In the genomic region with DNA sequence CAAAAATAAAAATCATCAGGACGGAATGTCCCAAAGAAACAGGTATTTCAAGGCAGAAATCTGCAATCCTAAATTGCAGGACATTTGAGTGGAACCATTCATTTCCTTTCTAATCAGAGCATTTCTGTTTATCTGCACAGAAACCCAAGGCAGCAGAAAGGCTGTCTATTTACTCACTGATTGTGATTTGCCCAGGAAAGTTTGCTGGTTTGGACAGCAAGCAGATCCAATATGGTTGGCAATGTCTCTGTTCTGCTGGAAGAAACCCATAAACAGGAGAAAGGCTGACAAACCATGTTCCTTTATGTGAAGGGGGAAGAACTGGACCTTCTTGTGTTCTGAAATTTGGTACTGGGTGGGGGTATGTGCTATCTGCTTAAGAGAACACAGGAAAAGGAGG, we compare ENCODE assay signal across 15 cellular contexts.
DNase-seq lines count a peak whose midpoint lies in the region; ATAC-seq and TF ChIP-seq lines count a peak whose summit lies in the region.
"Had no signal": no experiment of that assay in that cellular context is flagged by ENCODE, and none has a peak within 500 bp of the region (broad histone marks: within the 10 kb centered on the region; RNA-seq: fewer than 3 reads in every experiment).

No MANE protein-coding gene starts in this region.

- no peaks in the 10 kb centered on the region for H3K27me3 Mint-ChIP-seq in CD4-positive, CD25-positive, alpha-beta regulatory T cell
- no peaks in the 10 kb centered on the region for H3K27me3 Mint-ChIP-seq in CD8-positive, alpha-beta T cell (ENCODE audit: low read depth)
- H3K27me3 Mint-ChIP-seq in activated T-helper 17 cell treated with anti-CD3 and anti-CD28 coated beads, Interleukin-2, amount 50 U/mL, for 72 hours, result no peaks in the 10 kb centered on the region
- no peaks in the 10 kb centered on the region for H3K27me3 Mint-ChIP-seq in naive thymus-derived CD4-positive, alpha-beta T cell
- H3K27me3 Mint-ChIP-seq: B cell; CD4-positive, alpha-beta memory T cell had no signal

- peaks cover 0 to 3% (median 0%) of the 10 kb centered on the region in 7 donors for H3K9me3 Mint-ChIP-seq in CD4-positive, CD25-positive, alpha-beta regulatory T cell
- no peaks in the 10 kb centered on the region for H3K9me3 Mint-ChIP-seq in CD8-positive, alpha-beta T cell
- no peaks in the 10 kb centered on the region for H3K9me3 Mint-ChIP-seq in activated T-helper 17 cell treated with anti-CD3 and anti-CD28 coated beads, Interleukin-2, amount 50 U/mL, for 72 hours
- peaks cover 0 to 9% (median 0%) of the 10 kb centered on the region in 11 donors for H3K9me3 Mint-ChIP-seq in naive thymus-derived CD4-positive, alpha-beta T cell
- H3K9me3 Mint-ChIP-seq: CD4-positive, alpha-beta memory T cell; H9 had no signal

- TF ChIP-seq CTCF in CD8-positive, alpha-beta T cell (IDR thresholded peaks at IDR 0.05), result no peak

- no peak overlapping the region for H3K4me3 Mint-ChIP-seq in CD4-positive, CD25-positive, alpha-beta regulatory T cell
- no peak overlapping the region for H3K4me3 Mint-ChIP-seq in CD8-positive, alpha-beta T cell
- H3K4me3 Mint-ChIP-seq in activated T-helper 17 cell treated with anti-CD3 and anti-CD28 coated beads, Interleukin-2, amount 50 U/mL, for 72 hours, result no peak overlapping the region
- H3K4me3 Mint-ChIP-seq in naive thymus-derived CD4-positive, alpha-beta T cell, result no peak overlapping the region
- H3K4me3 Mint-ChIP-seq: B cell; CD4-positive, alpha-beta memory T cell; H9 had no signal

- H3K27ac Mint-ChIP-seq in CD4-positive, CD25-positive, alpha-beta regulatory T cell, result peak overlapping the region in 2 of 3 donors; percentile 44 to 65
- H3K27ac Mint-ChIP-seq in CD8-positive, alpha-beta T cell, result peak overlapping the region; percentile 23
- H3K27ac Mint-ChIP-seq in activated T-helper 17 cell treated with anti-CD3 and anti-CD28 coated beads, Interleukin-2, amount 50 U/mL, for 72 hours, result peak overlapping the region; percentile 31
- peak overlapping the region in 5 of 9 donors; percentile 4 to 55 (median 34) for H3K27ac Mint-ChIP-seq in naive thymus-derived CD4-positive, alpha-beta T cell
- H3K27ac Mint-ChIP-seq: B cell, H9 had no signal

- no peak for DNase-seq in CD4-positive, CD25-positive, alpha-beta regulatory T cell
- no peak for DNase-seq in CD8-positive, alpha-beta T cell
- DNase-seq in naive thymus-derived CD4-positive, alpha-beta T cell, result no peak
- DNase-seq in NCI-H82 (lab: John Stamatoyannopoulos, UW) (no peak), SKM-1 treated with dmso at 0.1 percent for 144 hours (lab: John Stamatoyannopoulos, UW; ENCODE audit: unreplicated experiment) (no peak), Ammon's horn (ENCODE audit: low spot score) (no peak)
- DNase-seq: CD4-positive, alpha-beta memory T cell; H9; NCI-H146; NCI-H2081 treated with DMSO at 0.1 percent for 48 hours; NCI-H510A; NCI-H774; SHP77 treated with DMSO at 0.1 percent for 48 hours had no signal

- ATAC-seq in CD4-positive, CD25-positive, alpha-beta regulatory T cell (ENCODE audit: low read depth in 2 of 2), result no peak
- no peak for ATAC-seq in CD8-positive, alpha-beta T cell
- no peak for ATAC-seq in activated T-helper 17 cell treated with anti-CD3 and anti-CD28 coated beads, Interleukin-2, amount 50 U/mL, for 72 hours (replicated peaks)
- no peak for ATAC-seq in naive thymus-derived CD4-positive, alpha-beta T cell

- H3K4me3 ChIP-seq in CD4-positive, CD25-positive, alpha-beta regulatory T cell (ENCODE audit: low read depth, low read length), result no peak overlapping the region
- H3K4me3 ChIP-seq in CD8-positive, alpha-beta T cell (ENCODE audit: low read depth, low read length), result no peak overlapping the region
- no peak overlapping the region for H3K4me3 ChIP-seq in naive thymus-derived CD4-positive, alpha-beta T cell (ENCODE audit: low read length)

- intact Hi-C loops in CD8-positive, alpha-beta T cell (cut with DNase I, micrococcal nuclease), result no loop called here
- intact Hi-C loops in naive thymus-derived CD4-positive, alpha-beta T cell (cut with micrococcal nuclease), result no loop called here

- no peak overlapping the region for H3K27ac ChIP-seq in CD4-positive, CD25-positive, alpha-beta regulatory T cell (ENCODE audit: insufficient read depth, low read length, poor library complexity, severe bottlenecking)
- H3K27ac ChIP-seq in CD8-positive, alpha-beta T cell (ENCODE audit: low read depth, low read length), result no peak overlapping the region
- H3K27ac ChIP-seq in naive thymus-derived CD4-positive, alpha-beta T cell (ENCODE audit: low read depth, low read length), result no peak overlapping the region

- peaks cover 0 to 5% (median 3%) of the 10 kb centered on the region in 4 donors for H3K4me1 Mint-ChIP-seq in CD4-positive, CD25-positive, alpha-beta regulatory T cell
- H3K4me1 Mint-ChIP-seq in CD8-positive, alpha-beta T cell (ENCODE audit: low read depth), result no peaks in the 10 kb centered on the region
- H3K4me1 Mint-ChIP-seq in activated T-helper 17 cell treated with anti-CD3 and anti-CD28 coated beads, Interleukin-2, amount 50 U/mL, for 72 hours, result no peaks in the 10 kb centered on the region
- peaks cover 0 to 6% (median 0%) of the 10 kb centered on the region in 7 donors for H3K4me1 Mint-ChIP-seq in naive thymus-derived CD4-positive, alpha-beta T cell
- H3K4me1 Mint-ChIP-seq: B cell; CD4-positive, alpha-beta memory T cell had no signal

- peaks cover 33% of the 10 kb centered on the region for H3K36me3 ChIP-seq in CD4-positive, CD25-positive, alpha-beta regulatory T cell (ENCODE audit: control insufficient read depth, insufficient read depth, low read length)
- peaks cover 4% of the 10 kb centered on the region for H3K36me3 ChIP-seq in CD8-positive, alpha-beta T cell (ENCODE audit: insufficient read depth, low read length)
- H3K36me3 ChIP-seq in naive thymus-derived CD4-positive, alpha-beta T cell (ENCODE audit: control insufficient read depth in 2 of 3, insufficient read depth in 3 of 3, low read length in 3 of 3), result peaks cover 0 to 24% (median 0%) of the 10 kb centered on the region in 3 experiments

- peaks cover 20% of the 10 kb centered on the region for H3K36me3 Mint-ChIP-seq in CD4-positive, CD25-positive, alpha-beta regulatory T cell
- H3K36me3 Mint-ChIP-seq in CD8-positive, alpha-beta T cell, result peaks cover 37% of the 10 kb centered on the region
- peaks cover 46% of the 10 kb centered on the region for H3K36me3 Mint-ChIP-seq in activated T-helper 17 cell treated with anti-CD3 and anti-CD28 coated beads, Interleukin-2, amount 50 U/mL, for 72 hours (ENCODE audit: low read depth)
- H3K36me3 Mint-ChIP-seq in naive thymus-derived CD4-positive, alpha-beta T cell, result peaks cover 0 to 32% (median 5%) of the 10 kb centered on the region in 5 donors

- CTCF ChIA-PET in CD8-positive, alpha-beta T cell (lab: Charles Lee), result no interaction called here
- CTCF ChIA-PET in naive thymus-derived CD4-positive, alpha-beta T cell (lab: Charles Lee), result interaction anchor here (0.7 kb wide), 2 partner anchors 24 to 1524 kb away, joined by 3 read pairs; no protein-coding TSS in a partner anchor

- no peaks in the 10 kb centered on the region for H3K27me3 ChIP-seq in CD4-positive, CD25-positive, alpha-beta regulatory T cell (ENCODE audit: control insufficient read depth, insufficient read depth, low read length)
- H3K27me3 ChIP-seq in CD8-positive, alpha-beta T cell (ENCODE audit: insufficient read depth, low read length), result no peaks in the 10 kb centered on the region
- H3K27me3 ChIP-seq in naive thymus-derived CD4-positive, alpha-beta T cell (ENCODE audit: control insufficient read depth in 2 of 2, insufficient read depth in 2 of 2, low read length in 2 of 2), result no peaks in the 10 kb centered on the region

- POLR2A ChIA-PET in CD8-positive, alpha-beta T cell (lab: Charles Lee), result no interaction called here
- POLR2A ChIA-PET in naive thymus-derived CD4-positive, alpha-beta T cell (lab: Charles Lee), result no interaction called here

- H3K9me3 ChIP-seq in CD4-positive, CD25-positive, alpha-beta regulatory T cell (ENCODE audit: control insufficient read depth in 2 of 2, low read length in 2 of 2), result no peaks in the 10 kb centered on the region
- no peaks in the 10 kb centered on the region for H3K9me3 ChIP-seq in CD8-positive, alpha-beta T cell (ENCODE audit: low read length)
- H3K9me3 ChIP-seq in naive thymus-derived CD4-positive, alpha-beta T cell (ENCODE audit: control insufficient read depth in 2 of 3, low read length in 3 of 3), result no peaks in the 10 kb centered on the region

- no peaks in the 10 kb centered on the region for H3K4me1 ChIP-seq in CD4-positive, CD25-positive, alpha-beta regulatory T cell (ENCODE audit: control insufficient read depth, insufficient read depth, low read length, poor library complexity, severe bottlenecking)
- H3K4me1 ChIP-seq in CD8-positive, alpha-beta T cell (ENCODE audit: insufficient read depth, low read length), result no peaks in the 10 kb centered on the region
- no peaks in the 10 kb centered on the region for H3K4me1 ChIP-seq in naive thymus-derived CD4-positive, alpha-beta T cell (ENCODE audit: control insufficient read depth in 2 of 2, insufficient read depth in 2 of 2, low read length in 2 of 2)
